Comparison of ENCODE assay signal across 9 cellular contexts in genomic region chr6:44388876-44389275, GRCh38. TPM values are rescaled to one million over a fixed set of nuclear protein-coding genes. Genes with fewer than 3 reads are reported as not detected.
DNase-seq lines count a peak whose midpoint lies in the region; ATAC-seq and TF ChIP-seq lines count a peak whose summit lies in the region.
"Had no signal": no experiment of that assay in that cellular context is flagged by ENCODE, and none has a peak within 500 bp of the region (broad histone marks: within the 10 kb centered on the region; RNA-seq: fewer than 3 reads in every experiment).

No MANE protein-coding gene starts in this region.

- no peak for DNase-seq in CD4-positive, CD25-positive, alpha-beta regulatory T cell
- no peak for DNase-seq in Karpas-422
- no peak for DNase-seq in neural crest cell (ENCODE audit: low read depth, low spot score)
- DNase-seq in AG20443 (ENCODE audit: low spot score): no peak
- DNase-seq in GM03348 (ENCODE audit: low spot score): no peak
- DNase-seq in SIG-M5 treated with dmso at 0.1 percent for 504 hours (lab: John Stamatoyannopoulos, UW; ENCODE audit: unreplicated experiment): no peak
- no peak for DNase-seq in NCI-H524 (lab: John Stamatoyannopoulos, UW)

- no peaks in the 10 kb centered on the region for H3K9me3 Mint-ChIP-seq in CD4-positive, CD25-positive, alpha-beta regulatory T cell
- H3K9me3 Mint-ChIP-seq in dendritic cell treated with granulocyte-macrophage colony-stimulating factor and Interleukin-4, amounts not matched to agents 40 ng/mL and 50 ng/mL, for 4 days: no peaks in the 10 kb centered on the region
- H3K9me3 Mint-ChIP-seq in neural crest cell: no peaks in the 10 kb centered on the region

- ATAC-seq in CD4-positive, CD25-positive, alpha-beta regulatory T cell (ENCODE audit: low read depth in 2 of 2): no peak

- H3K36me3 Mint-ChIP-seq in CD4-positive, CD25-positive, alpha-beta regulatory T cell: peaks cover 20% of the 10 kb centered on the region
- peaks cover 51% of the 10 kb centered on the region for H3K36me3 Mint-ChIP-seq in dendritic cell treated with granulocyte-macrophage colony-stimulating factor and Interleukin-4, amounts not matched to agents 40 ng/mL and 50 ng/mL, for 4 days (ENCODE audit: low read depth)
- no peaks in the 10 kb centered on the region for H3K36me3 Mint-ChIP-seq in neural crest cell (ENCODE audit: low read depth)

- H3K9me2 ChIP-seq in Karpas-422 (replicated peaks; ENCODE audit: insufficient read depth, low read length): no peaks in the 10 kb centered on the region

- peak overlapping the region; percentile 77 for H3K4me2 ChIP-seq in Karpas-422 (ENCODE audit: low read depth, low read length, poor library complexity, severe bottlenecking)

- peaks cover 54% of the 10 kb centered on the region for H3K79me2 ChIP-seq in Karpas-422 (ENCODE audit: low read length)

- H3K4me3 Mint-ChIP-seq in CD4-positive, CD25-positive, alpha-beta regulatory T cell: peak overlapping the region; percentile 92 to 99 (median 96)
- peak overlapping the region; percentile 91 for H3K4me3 Mint-ChIP-seq in dendritic cell treated with granulocyte-macrophage colony-stimulating factor and Interleukin-4, amounts not matched to agents 40 ng/mL and 50 ng/mL, for 4 days
- peak overlapping the region; percentile 93 for H3K4me3 Mint-ChIP-seq in neural crest cell

- intact Hi-C loops in dendritic cell treated with granulocyte-macrophage colony-stimulating factor and Interleukin-4, amounts not matched to agents 40 ng/mL and 50 ng/mL, for 4 days (cut with micrococcal nuclease): no loop called here

- H3K36me3 ChIP-seq in CD4-positive, CD25-positive, alpha-beta regulatory T cell (ENCODE audit: control insufficient read depth, insufficient read depth, low read length): peaks cover 32% of the 10 kb centered on the region
- H3K36me3 ChIP-seq in Karpas-422 (ENCODE audit: insufficient read depth, low read length): peaks cover 32% of the 10 kb centered on the region

- H3K27ac Mint-ChIP-seq in CD4-positive, CD25-positive, alpha-beta regulatory T cell: peak overlapping the region in 2 of 3 donors; percentile 47 to 98
- H3K27ac Mint-ChIP-seq in dendritic cell treated with granulocyte-macrophage colony-stimulating factor and Interleukin-4, amounts not matched to agents 40 ng/mL and 50 ng/mL, for 4 days: peak overlapping the region; percentile 98
- H3K27ac Mint-ChIP-seq in neural crest cell (ENCODE audit: unreplicated experiment): peak overlapping the region; percentile 21

- H3K9ac ChIP-seq in Karpas-422 (ENCODE audit: low read length): peak overlapping the region; percentile 85

- no peaks in the 10 kb centered on the region for H3K9me3 ChIP-seq in CD4-positive, CD25-positive, alpha-beta regulatory T cell (ENCODE audit: control insufficient read depth in 2 of 2, low read length in 2 of 2)
- no peaks in the 10 kb centered on the region for H3K9me3 ChIP-seq in Karpas-422 (ENCODE audit: low read length)

- H3K27me3 Mint-ChIP-seq in CD4-positive, CD25-positive, alpha-beta regulatory T cell: peaks cover 5% of the 10 kb centered on the region
- H3K27me3 Mint-ChIP-seq in dendritic cell treated with granulocyte-macrophage colony-stimulating factor and Interleukin-4, amounts not matched to agents 40 ng/mL and 50 ng/mL, for 4 days: no peaks in the 10 kb centered on the region
- H3K27me3 Mint-ChIP-seq in neural crest cell (ENCODE audit: low read depth): no peaks in the 10 kb centered on the region

- peaks cover 32% of the 10 kb centered on the region for H3K4me1 ChIP-seq in CD4-positive, CD25-positive, alpha-beta regulatory T cell (ENCODE audit: control insufficient read depth, insufficient read depth, low read length, poor library complexity, severe bottlenecking)
- peaks cover 29% of the 10 kb centered on the region for H3K4me1 ChIP-seq in Karpas-422 (ENCODE audit: low read length)

- peak overlapping the region; percentile 98 for H3K4me3 ChIP-seq in CD4-positive, CD25-positive, alpha-beta regulatory T cell (ENCODE audit: low read depth, low read length)
- H3K4me3 ChIP-seq in Karpas-422 (ENCODE audit: low read length): peak overlapping the region; percentile 73

- H3K27ac ChIP-seq in CD4-positive, CD25-positive, alpha-beta regulatory T cell (ENCODE audit: insufficient read depth, low read length, poor library complexity, severe bottlenecking): no peak overlapping the region
- no peak overlapping the region for H3K27ac ChIP-seq in Karpas-422 (ENCODE audit: low read length)

- peaks cover 25% of the 10 kb centered on the region; the same call in 1 of the 2 replicates for H4K20me1 ChIP-seq in Karpas-422 (ENCODE audit: insufficient read depth, low read depth, low read length)

- no peak overlapping the region for H2AFZ ChIP-seq in Karpas-422 (ENCODE audit: low read length)

- H3K27me3 ChIP-seq in CD4-positive, CD25-positive, alpha-beta regulatory T cell (ENCODE audit: control insufficient read depth, insufficient read depth, low read length): peaks cover 2% of the 10 kb centered on the region
- H3K27me3 ChIP-seq in Karpas-422 (ENCODE audit: low read length): no peaks in the 10 kb centered on the region

- no peak for TF ChIP-seq CTCF in neural crest cell (conservative IDR thresholded peaks at IDR 0.05)

- H3K4me1 Mint-ChIP-seq in CD4-positive, CD25-positive, alpha-beta regulatory T cell: peaks cover 14 to 48% (median 33%) of the 10 kb centered on the region in 4 donors
- peaks cover 33% of the 10 kb centered on the region for H3K4me1 Mint-ChIP-seq in dendritic cell treated with granulocyte-macrophage colony-stimulating factor and Interleukin-4, amounts not matched to agents 40 ng/mL and 50 ng/mL, for 4 days (ENCODE audit: low read depth)
- peaks cover 38% of the 10 kb centered on the region for H3K4me1 Mint-ChIP-seq in neural crest cell

RNA-seq across cellular contexts. Expression of gene CDC5L, which starts 1.4 kb away (rescaled TPM):
- total RNA-seq in CD4-positive, CD25-positive, alpha-beta regulatory T cell: 22.4 TPM
- 10 to 100 TPM; 15.9 to 18.3 (median 16.3) TPM for polyA plus RNA-seq in CD4-positive, CD25-positive, alpha-beta regulatory T cell
- 15.3 and 19.1 TPM in 2 replicates for total RNA-seq in Karpas-422 (2014; rRNA removed; shearing (Covaris generic); ENCODE audit: low replicate concordance)
- total RNA-seq in neural crest cell: 36.2 and 39.0 TPM in 2 replicates

RNA-seq across cellular contexts. Expression of gene SPATS1, which starts 46.4 kb away (rescaled TPM):
- not detected for total RNA-seq in CD4-positive, CD25-positive, alpha-beta regulatory T cell
- not detected for polyA plus RNA-seq in CD4-positive, CD25-positive, alpha-beta regulatory T cell
- total RNA-seq in Karpas-422 (2014; rRNA removed; shearing (Covaris generic); ENCODE audit: low replicate concordance): not detected in 2 replicates
- not detected in 2 replicates for total RNA-seq in neural crest cell
- total RNA-seq: dermis microvascular lymphatic vessel endothelial cell had no signal

Comparison
In these comparisons a context has a peak if more than half of its experiments do, and no peak if none do; other contexts are left out.
1. H3K27ac Mint-ChIP-seq: peak in every context shown above with its lines; median percentile 98 in dendritic cell treated with granulocyte-macrophage colony-stimulating factor and Interleukin-4, amounts not matched to agents 40 ng/mL and 50 ng/mL, for 4 days; 72 in CD4-positive, CD25-positive, alpha-beta regulatory T cell; 21 in neural crest cell.